15 cellular contexts compared by ENCODE assay signal in the genomic region with DNA sequence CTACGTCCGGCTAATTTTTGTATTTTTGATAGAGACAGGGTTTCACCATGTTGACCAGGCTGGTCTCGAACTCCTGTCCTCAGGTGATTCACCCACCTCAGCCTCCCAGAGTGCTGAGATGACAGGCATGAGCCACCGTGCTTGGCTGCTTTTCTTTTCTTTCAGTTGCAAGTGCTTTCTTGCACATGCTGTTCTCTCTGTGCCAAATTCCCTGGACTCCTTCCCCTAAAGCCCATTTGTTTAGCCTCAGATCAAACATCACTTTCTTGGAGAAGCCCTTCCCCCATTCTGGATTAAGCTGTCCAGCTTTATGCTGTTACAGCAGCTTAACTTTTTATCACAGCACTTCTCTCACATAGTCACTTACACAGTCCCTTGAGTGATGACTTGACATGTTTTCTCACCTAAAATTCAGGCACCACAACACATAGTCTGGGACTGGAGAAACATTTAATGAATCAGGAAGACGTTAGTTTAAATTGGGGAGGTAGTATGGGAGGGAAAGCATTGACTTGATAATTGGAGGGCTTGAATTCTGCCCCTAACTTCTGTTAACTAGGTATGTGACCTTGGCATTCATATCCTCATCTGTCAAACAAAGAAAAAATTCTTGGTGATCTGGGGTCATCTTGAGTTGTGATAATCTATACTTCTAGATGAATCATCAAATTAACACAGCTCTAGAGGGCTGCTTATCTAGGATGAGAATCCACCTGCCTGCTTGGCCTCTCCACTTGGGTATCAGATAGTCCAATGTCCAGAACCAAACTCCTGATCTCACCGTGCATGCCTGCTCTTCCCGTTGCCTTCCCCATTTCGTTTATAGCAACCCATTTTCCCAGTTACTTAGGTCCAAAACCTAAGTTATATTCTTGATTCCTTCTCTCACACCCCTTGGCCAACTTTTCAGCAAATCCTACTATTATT. TPM values are rescaled to one million over a fixed set of nuclear protein-coding genes. Genes with fewer than 3 reads are reported as not detected.
DNase-seq lines count a peak whose midpoint lies in the region; ATAC-seq and TF ChIP-seq lines count a peak whose summit lies in the region.
"Had no signal": no experiment of that assay in that cellular context is flagged by ENCODE, and none has a peak within 500 bp of the region (broad histone marks: within the 10 kb centered on the region; RNA-seq: fewer than 3 reads in every experiment).

No MANE protein-coding gene starts in this region.

- H3K36me3 Mint-ChIP-seq in GM23338 (ENCODE audit: low read depth) (no peaks in the 10 kb centered on the region), glutamatergic neuron (ENCODE audit: unreplicated experiment) (no peaks in the 10 kb centered on the region)
- peaks cover 5% of the 10 kb centered on the region for H3K36me3 Mint-ChIP-seq in activated T-helper 17 cell treated with anti-CD3 and anti-CD28 coated beads, Interleukin-2, amount 50 U/mL, for 72 hours (ENCODE audit: low read depth)

- H2AFZ ChIP-seq in GM23338: no peak overlapping the region

- ATAC-seq in GM23338 (no peak), upper lobe of left lung (ENCODE audit: low FRiP score in 2 of 2) (no peak), HG03025 (IDR thresholded peaks at IDR 0.05; ENCODE audit: low FRiP score, unreplicated experiment) (no peak)
- ATAC-seq in activated T-helper 17 cell treated with anti-CD3 and anti-CD28 coated beads, Interleukin-2, amount 50 U/mL, for 72 hours (replicated peaks): no peak

- no peak overlapping the region for H3K4me2 ChIP-seq in GM23338
- H3K4me2 ChIP-seq: BLaER1 had no signal

- H4K20me1 ChIP-seq in GM23338 (replicated peaks; ENCODE audit: insufficient read depth): peaks cover 18% of the 10 kb centered on the region

- no peaks in the 10 kb centered on the region for H3K9me2 ChIP-seq in GM23338 (ENCODE audit: insufficient read depth)

- H3K4me3 Mint-ChIP-seq in GM23338 (no peak overlapping the region), glutamatergic neuron (ENCODE audit: unreplicated experiment) (peak overlapping the region; percentile 35)
- no peak overlapping the region for H3K4me3 Mint-ChIP-seq in activated T-helper 17 cell treated with anti-CD3 and anti-CD28 coated beads, Interleukin-2, amount 50 U/mL, for 72 hours
- H3K4me3 Mint-ChIP-seq: activated naive CD8-positive, alpha-beta T cell treated with anti-CD3 and anti-CD28 coated beads, Interleukin-2, amount 10 ng/mL, durations not matched to agents 7 days and 5 days had no signal

- no peak for TF ChIP-seq EP300 in upper lobe of left lung (IDR thresholded peaks at IDR 0.05)

- H3K4me1 Mint-ChIP-seq in GM23338 (peaks cover 67% of the 10 kb centered on the region), glutamatergic neuron (ENCODE audit: low read depth, unreplicated experiment) (peaks cover 29% of the 10 kb centered on the region)
- H3K4me1 Mint-ChIP-seq in activated T-helper 17 cell treated with anti-CD3 and anti-CD28 coated beads, Interleukin-2, amount 50 U/mL, for 72 hours: peaks cover 15% of the 10 kb centered on the region

- H3K27me3 ChIP-seq in GM23338 (ENCODE audit: insufficient read depth) (no peaks in the 10 kb centered on the region), skeletal muscle tissue (ENCODE audit: control insufficient read depth in 3 of 3, insufficient read depth in 3 of 3, low read length in 3 of 3) (no peaks in the 10 kb centered on the region), upper lobe of left lung (no peaks in the 10 kb centered on the region)
- H3K27me3 ChIP-seq: BLaER1 had no signal

- TF ChIP-seq POLR2A in upper lobe of left lung (IDR thresholded peaks at IDR 0.05) (no peak), lower leg skin (IDR thresholded peaks at IDR 0.05) (no peak)

- H3K9me3 ChIP-seq in skeletal muscle tissue (ENCODE audit: control insufficient read depth in 3 of 3, low read length in 3 of 3) (no peaks in the 10 kb centered on the region), upper lobe of left lung (no peaks in the 10 kb centered on the region)
- H3K9me3 ChIP-seq: BLaER1 had no signal

- peaks cover 63% of the 10 kb centered on the region for H3K4me1 ChIP-seq in GM23338 (ENCODE audit: insufficient read depth)
- peaks cover 53 to 72% (median 58%) of the 10 kb centered on the region in 3 donors for H3K4me1 ChIP-seq in skeletal muscle tissue (ENCODE audit: control insufficient read depth in 3 of 3, insufficient read depth in 3 of 3, low read length in 3 of 3)
- H3K4me1 ChIP-seq in upper lobe of left lung: peaks cover 14 to 44% (median 26%) of the 10 kb centered on the region in 4 donors

- no peaks in the 10 kb centered on the region for H3K9me3 Mint-ChIP-seq in GM23338
- H3K9me3 Mint-ChIP-seq in activated T-helper 17 cell treated with anti-CD3 and anti-CD28 coated beads, Interleukin-2, amount 50 U/mL, for 72 hours: no peaks in the 10 kb centered on the region
- H3K9me3 Mint-ChIP-seq in glutamatergic neuron (ENCODE audit: unreplicated experiment): peaks cover 1% of the 10 kb centered on the region
- H3K9me3 Mint-ChIP-seq: activated naive CD8-positive, alpha-beta T cell treated with anti-CD3 and anti-CD28 coated beads, Interleukin-2, amount 10 ng/mL, durations not matched to agents 7 days and 5 days had no signal

- H3K27ac ChIP-seq in GM23338 (ENCODE audit: low read depth): no peak overlapping the region
- H3K27ac ChIP-seq in skeletal muscle tissue (ENCODE audit: low read depth, low read length): peak overlapping the region; percentile 0
- peak overlapping the region in 1 of 4 donors; percentile 40 for H3K27ac ChIP-seq in upper lobe of left lung
- H3K27ac ChIP-seq: BLaER1, VCaP had no signal

- peaks cover 15% of the 10 kb centered on the region for H3F3A ChIP-seq in GM23338 (replicated peaks; ENCODE audit: low read depth)

- 73 to 78% methylated on average over 8 of the region's 8 CpGs for WGBS in upper lobe of left lung, 2 donors
- 69 to 78% methylated on average over 8 of the region's 8 CpGs for WGBS in lower leg skin, 2 donors

- H3K4me3 ChIP-seq in GM23338: no peak overlapping the region
- H3K4me3 ChIP-seq in skeletal muscle tissue (ENCODE audit: low read length in 3 of 3): no peak overlapping the region
- H3K4me3 ChIP-seq in upper lobe of left lung: no peak overlapping the region
- no peak overlapping the region for H3K4me3 ChIP-seq in lower leg skin (ENCODE audit: low read depth, poor library complexity, severe bottlenecking)
- H3K4me3 ChIP-seq: BLaER1 had no signal

- intact Hi-C loops in lower leg skin (cut with DNase I; ENCODE audit: low total_unique reads): no loop called here

- DNase-seq in GM23338 (ENCODE audit: low spot score): no peak
- DNase-seq in glutamatergic neuron: no peak
- no peak for DNase-seq in NCI-H774 (lab: John Stamatoyannopoulos, UW)
- DNase-seq in upper lobe of left lung: no peak
- no peak for DNase-seq in lower leg skin (ENCODE audit: low spot score in 2 of 2)
- DNase-seq: activated naive CD8-positive, alpha-beta T cell treated with anti-CD3 and anti-CD28 coated beads, Interleukin-2, amount 10 ng/mL, durations not matched to agents 7 days and 5 days; DMS79; mesenchymal stem cell; NCI-H2227 treated with DMSO at 0.1 percent for 48 hours; SW 1271 had no signal

- H3K79me2 ChIP-seq in GM23338 (replicated peaks; ENCODE audit: insufficient read depth): peaks cover 98% of the 10 kb centered on the region

- no peaks in the 10 kb centered on the region for H3K36me3 ChIP-seq in GM23338 (ENCODE audit: insufficient read depth)
- H3K36me3 ChIP-seq in skeletal muscle tissue (ENCODE audit: control insufficient read depth in 3 of 3, insufficient read depth in 3 of 3, low read length in 3 of 3): no peaks in the 10 kb centered on the region
- no peaks in the 10 kb centered on the region for H3K36me3 ChIP-seq in upper lobe of left lung

- H3K9ac ChIP-seq in skeletal muscle tissue (ENCODE audit: low read depth in 1 of 3, low read length in 3 of 3): no peak overlapping the region
- H3K9ac ChIP-seq: BLaER1 had no signal

- H3K27ac Mint-ChIP-seq in GM23338: peak overlapping the region; percentile 72
- H3K27ac Mint-ChIP-seq in activated T-helper 17 cell treated with anti-CD3 and anti-CD28 coated beads, Interleukin-2, amount 50 U/mL, for 72 hours: peak overlapping the region; percentile 44
- peak overlapping the region; percentile 19 for H3K27ac Mint-ChIP-seq in glutamatergic neuron (ENCODE audit: unreplicated experiment)
- H3K27ac Mint-ChIP-seq: activated naive CD8-positive, alpha-beta T cell treated with anti-CD3 and anti-CD28 coated beads, Interleukin-2, amount 10 ng/mL, durations not matched to agents 7 days and 5 days had no signal

- no peak for TF ChIP-seq CTCF in GM23338 (conservative IDR thresholded peaks at IDR 0.05; ENCODE audit: low read depth in 2 of 2)
- no peak for TF ChIP-seq CTCF in glutamatergic neuron (IDR thresholded peaks at IDR 0.05; ENCODE audit: partially characterized antibody, unreplicated experiment)
- TF ChIP-seq CTCF in upper lobe of left lung (IDR thresholded peaks at IDR 0.05): no peak
- TF ChIP-seq CTCF in lower leg skin (IDR thresholded peaks at IDR 0.05): no peak

- peaks cover 10% of the 10 kb centered on the region for H3K27me3 Mint-ChIP-seq in GM23338 (ENCODE audit: insufficient read depth, low read depth, poor library complexity)
- H3K27me3 Mint-ChIP-seq in activated T-helper 17 cell treated with anti-CD3 and anti-CD28 coated beads, Interleukin-2, amount 50 U/mL, for 72 hours: no peaks in the 10 kb centered on the region
- H3K27me3 Mint-ChIP-seq in glutamatergic neuron (ENCODE audit: unreplicated experiment): peaks cover 5% of the 10 kb centered on the region
- H3K27me3 Mint-ChIP-seq: activated naive CD8-positive, alpha-beta T cell treated with anti-CD3 and anti-CD28 coated beads, Interleukin-2, amount 10 ng/mL, durations not matched to agents 7 days and 5 days had no signal

RNA-seq across cellular contexts. Expression of gene ACO2, which starts 18.4 kb away (rescaled TPM):
- 77.8 and 79.7 TPM in 2 replicates for total RNA-seq in GM23338 (2014; rRNA removed; shearing (Covaris generic))
- polyA plus RNA-seq in GM23338 (2016; fragmentation: Nextera tagmentation; extraction: Ambion mirVana): 33.4 and 36.2 TPM in 2 replicates
- 100 to 1,000 TPM in 1 of 2 donors, 10 to 100 TPM in 1; 67.8 to 106 TPM for total RNA-seq in activated T-helper 17 cell treated with anti-CD3 and anti-CD28 coated beads, Interleukin-2, amount 50 U/mL, for 72 hours
- total RNA-seq in glutamatergic neuron (ENCODE audit: unreplicated experiment) (114 TPM), skeletal muscle tissue (110 TPM), upper lobe of left lung (100 to 1,000 TPM in 1 of 6 donors, 10 to 100 TPM in 5; 51.3 to 102 (median 83.4) TPM), lower leg skin (100 to 1,000 TPM in 1 of 4 donors, 10 to 100 TPM in 3; 64.0 to 103 (median 83.1) TPM)

RNA-seq across cellular contexts. Expression of gene PHF5A, which starts 18.8 kb away (rescaled TPM):
- total RNA-seq in GM23338 (2014; rRNA removed; shearing (Covaris generic)): 108 and 115 TPM in 2 replicates
- polyA plus RNA-seq in GM23338 (2016; fragmentation: Nextera tagmentation; extraction: Ambion mirVana): 49.4 and 52.4 TPM in 2 replicates
- total RNA-seq in activated T-helper 17 cell treated with anti-CD3 and anti-CD28 coated beads, Interleukin-2, amount 50 U/mL, for 72 hours: 10 to 100 TPM; 34.3 to 92.0 TPM
- 36.1 TPM for total RNA-seq in glutamatergic neuron (ENCODE audit: unreplicated experiment)
- total RNA-seq in skeletal muscle tissue: 43.8 TPM
- total RNA-seq in upper lobe of left lung: 10 to 100 TPM in 5 of 6 donors, 1 to 10 TPM in 1; 9.4 to 49.3 (median 31.2) TPM
- total RNA-seq in lower leg skin: 10 to 100 TPM; 44.1 to 51.9 (median 45.4) TPM

RNA-seq across cellular contexts. Expression of gene TOB2, which starts 40.7 kb away (rescaled TPM):
- total RNA-seq in GM23338 (2014; rRNA removed; shearing (Covaris generic)): 43.0 and 47.2 TPM in 2 replicates
- 26.7 and 27.3 TPM in 2 replicates for polyA plus RNA-seq in GM23338 (2016; fragmentation: Nextera tagmentation; extraction: Ambion mirVana)
- 10 to 100 TPM; 38.5 to 40.8 TPM for total RNA-seq in activated T-helper 17 cell treated with anti-CD3 and anti-CD28 coated beads, Interleukin-2, amount 50 U/mL, for 72 hours
- 43.3 TPM for total RNA-seq in glutamatergic neuron (ENCODE audit: unreplicated experiment)
- 15.1 TPM for total RNA-seq in skeletal muscle tissue
- total RNA-seq in upper lobe of left lung: 10 to 100 TPM; 32.8 to 53.6 (median 50.1) TPM
- 10 to 100 TPM; 31.5 to 45.9 (median 37.9) TPM for total RNA-seq in lower leg skin

RNA-seq across cellular contexts. Expression of gene POLR3H, which starts 57.0 kb away (rescaled TPM):
- 18.6 and 19.0 TPM in 2 replicates for total RNA-seq in GM23338 (2014; rRNA removed; shearing (Covaris generic))
- 26.5 and 28.7 TPM in 2 replicates for polyA plus RNA-seq in GM23338 (2016; fragmentation: Nextera tagmentation; extraction: Ambion mirVana)
- total RNA-seq in activated T-helper 17 cell treated with anti-CD3 and anti-CD28 coated beads, Interleukin-2, amount 50 U/mL, for 72 hours: 10 to 100 TPM; 19.5 to 58.2 TPM
- total RNA-seq in glutamatergic neuron (ENCODE audit: unreplicated experiment) (24.6 TPM), skeletal muscle tissue (12.0 TPM), upper lobe of left lung (10 to 100 TPM; 35.6 to 73.5 (median 53.0) TPM), lower leg skin (10 to 100 TPM in 3 of 4 donors, 1 to 10 TPM in 1; 8.7 to 19.7 (median 16.4) TPM)

Comparison
In these comparisons a context has a peak if more than half of its experiments do, and no peak if none do; other contexts are left out.
1. H3K27ac Mint-ChIP-seq: peak in every context shown above with its lines; median percentile 72 in GM23338; 44 in activated T-helper 17 cell treated with anti-CD3 and anti-CD28 coated beads, Interleukin-2, amount 50 U/mL, for 72 hours; 19 in glutamatergic neuron.